Comparison of ENCODE assay signal across 12 cellular contexts in the genomic region with DNA sequence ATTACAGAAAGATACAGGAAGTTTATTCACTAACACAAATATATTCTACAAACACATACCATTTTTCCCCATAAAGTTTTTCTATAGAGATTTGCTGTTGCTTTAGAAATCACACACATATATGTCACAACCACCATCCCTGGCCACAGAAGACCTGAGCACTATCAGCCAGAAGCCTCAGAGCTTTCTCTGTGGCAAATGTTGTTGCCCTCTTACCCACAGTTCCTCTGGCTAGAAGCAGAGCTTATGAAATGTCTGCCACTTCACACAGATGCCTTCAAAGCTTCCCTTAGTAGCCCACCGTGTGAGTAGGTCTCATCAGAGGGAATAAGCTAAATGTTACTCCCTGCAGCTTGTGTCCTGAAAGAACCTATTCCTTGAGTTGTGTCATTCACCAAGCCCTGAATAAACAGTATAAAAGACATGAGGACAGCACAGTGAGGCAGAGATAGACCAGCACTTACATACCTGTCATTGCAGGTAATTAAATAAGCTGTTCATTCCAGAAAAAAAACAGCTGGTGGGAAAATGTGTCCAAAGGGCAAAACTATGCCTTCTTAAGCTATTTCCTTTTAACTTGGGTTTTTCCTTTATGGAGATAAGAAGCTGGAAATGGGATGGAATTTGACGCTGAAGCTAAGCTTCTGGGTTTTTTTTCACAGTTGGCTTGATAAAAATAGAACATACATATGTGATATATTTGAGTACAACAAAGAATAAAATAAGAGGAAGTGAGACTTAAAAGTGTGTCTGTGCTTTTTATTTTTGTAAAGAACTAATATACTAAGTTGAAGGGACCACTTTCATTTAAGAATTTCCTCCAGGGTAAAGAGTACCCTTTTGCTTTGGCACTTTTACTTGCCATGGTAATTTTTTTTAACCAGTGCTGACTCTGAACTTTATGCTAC.
A peak's percentile ranks its signal among the peaks of the same experiment; 100 is the strongest.
DNase-seq lines count a peak whose midpoint lies in the region; ATAC-seq and TF ChIP-seq lines count a peak whose summit lies in the region.
"Had no signal": no experiment of that assay in that cellular context is flagged by ENCODE, and none has a peak within 500 bp of the region (broad histone marks: within the 10 kb centered on the region; RNA-seq: fewer than 3 reads in every experiment).

No MANE protein-coding gene starts in this region.

- intact Hi-C loops in thyroid gland (cut with DNase I): no loop called here

- H3K4me3 ChIP-seq in OCI-LY3 (ENCODE audit: low read length) (peak overlapping the region; percentile 41), thyroid gland (replicated peaks in 1 of 3) (no peak overlapping the region)

- DNase-seq in GM13976 (ENCODE audit: low spot score) (peak; percentile 13), AML-193 (lab: John Stamatoyannopoulos, UW) (no peak), SHP77 treated with DMSO at 0.1 percent for 48 hours (lab: John Stamatoyannopoulos, UW) (no peak), thyroid gland (no peak), NCI-H510A (lab: John Stamatoyannopoulos, UW) (no peak)
- DNase-seq: activated CD4-positive, alpha-beta T cell treated with anti-CD3 and anti-CD28 coated beads, Interleukin-2, amount 10 ng/mL, durations not matched to agents 7 days and 5 days; H9; NCI-H2107 had no signal

- no peaks in the 10 kb centered on the region for H3K27me3 ChIP-seq in OCI-LY3 (ENCODE audit: low read depth, low read length)
- no peaks in the 10 kb centered on the region for H3K27me3 ChIP-seq in thyroid gland

- H2AFZ ChIP-seq in OCI-LY3 (ENCODE audit: low read depth, low read length): peak overlapping the region; percentile 41; the same call in 1 of the 2 replicates

- H3K4me1 ChIP-seq in OCI-LY3 (ENCODE audit: low read length): peaks cover 44% of the 10 kb centered on the region
- H3K4me1 ChIP-seq in thyroid gland: no peaks in the 10 kb centered on the region

- ATAC-seq in GM21360 (IDR thresholded peaks at IDR 0.05; ENCODE audit: unreplicated experiment): peak; percentile 63
- peak; percentile 52 for ATAC-seq in HG03097 (IDR thresholded peaks at IDR 0.05; ENCODE audit: low FRiP score, unreplicated experiment)

- peak overlapping the region; percentile 35; the same call in 1 of the 2 replicates for H3K9ac ChIP-seq in OCI-LY3 (ENCODE audit: low read length)

- WGBS in thyroid gland, 2 donors: 45 to 56% methylated on average over 2 of the region's 2 CpGs

- in situ Hi-C loops in GM13976 (cut with MboI; ENCODE audit: low sequenced_read_pairs, unreplicated experiment): loop anchor here (10.0 kb wide), 1 partner anchor 195 kb away; no protein-coding TSS in a partner anchor

- H3K27ac ChIP-seq in OCI-LY3 (ENCODE audit: low read length) (peak overlapping the region; percentile 63), thyroid gland (no peak overlapping the region)
- H3K27ac ChIP-seq: C4-2B had no signal

- no peaks in the 10 kb centered on the region for H3K79me2 ChIP-seq in OCI-LY3 (ENCODE audit: low read length)

- TF ChIP-seq POLR2A in thyroid gland (IDR thresholded peaks at IDR 0.05): no peak

- TF ChIP-seq CTCF in GM13976 (IDR thresholded peaks at IDR 0.05; ENCODE audit: borderline replicate concordance, control extremely low read depth, extremely low read depth, insufficient read depth, missing control alignments): no peak
- no peak for TF ChIP-seq CTCF in OCI-LY3 (IDR thresholded peaks at IDR 0.05; ENCODE audit: low read depth, low read length)
- no peak for TF ChIP-seq CTCF in thyroid gland (IDR thresholded peaks at IDR 0.05)

- H3K36me3 ChIP-seq in OCI-LY3 (replicated peaks; ENCODE audit: low read depth, low read length): no peaks in the 10 kb centered on the region
- no peaks in the 10 kb centered on the region for H3K36me3 ChIP-seq in thyroid gland

- no peaks in the 10 kb centered on the region for H4K20me1 ChIP-seq in OCI-LY3 (ENCODE audit: insufficient read depth, low read length)

- H3K4me2 ChIP-seq in OCI-LY3 (ENCODE audit: low read length): peak overlapping the region; percentile 77

- H3K9me3 ChIP-seq in OCI-LY3 (ENCODE audit: insufficient read depth, low read length) (no peaks in the 10 kb centered on the region), thyroid gland (no peaks in the 10 kb centered on the region)
